In the genomic region with DNA sequence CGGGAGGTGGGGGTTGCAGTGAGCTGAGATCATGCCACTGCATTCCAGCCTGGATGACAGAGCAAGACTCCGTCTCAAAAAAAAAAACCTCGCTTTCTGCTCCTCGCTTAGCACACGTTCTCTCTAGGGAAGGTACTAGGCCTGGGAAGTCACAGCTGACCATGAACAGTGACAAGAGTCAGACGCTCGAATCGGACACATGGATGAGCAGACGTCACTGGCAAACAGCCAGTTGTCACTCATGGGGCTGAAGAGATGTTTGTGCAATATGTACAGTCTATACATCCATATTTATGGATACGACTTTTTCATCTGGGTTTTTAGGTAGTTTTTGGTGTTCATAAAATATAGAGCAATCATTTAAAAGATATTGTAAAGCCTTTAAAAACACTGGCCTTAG, we compare ENCODE assay signal across 1 cellular context.
TF ChIP-seq lines count a peak whose summit lies in the region.

No MANE protein-coding gene starts in this region.

TF ChIP-seq in SK-N-SH treated with all-trans-retinoic acid at 6 μM for 48 hours, 23 proteins besides CTCF, POLR2A, EP300 and RAD21 (continued from another document):
- TF ChIP-seq, protein P1, sequence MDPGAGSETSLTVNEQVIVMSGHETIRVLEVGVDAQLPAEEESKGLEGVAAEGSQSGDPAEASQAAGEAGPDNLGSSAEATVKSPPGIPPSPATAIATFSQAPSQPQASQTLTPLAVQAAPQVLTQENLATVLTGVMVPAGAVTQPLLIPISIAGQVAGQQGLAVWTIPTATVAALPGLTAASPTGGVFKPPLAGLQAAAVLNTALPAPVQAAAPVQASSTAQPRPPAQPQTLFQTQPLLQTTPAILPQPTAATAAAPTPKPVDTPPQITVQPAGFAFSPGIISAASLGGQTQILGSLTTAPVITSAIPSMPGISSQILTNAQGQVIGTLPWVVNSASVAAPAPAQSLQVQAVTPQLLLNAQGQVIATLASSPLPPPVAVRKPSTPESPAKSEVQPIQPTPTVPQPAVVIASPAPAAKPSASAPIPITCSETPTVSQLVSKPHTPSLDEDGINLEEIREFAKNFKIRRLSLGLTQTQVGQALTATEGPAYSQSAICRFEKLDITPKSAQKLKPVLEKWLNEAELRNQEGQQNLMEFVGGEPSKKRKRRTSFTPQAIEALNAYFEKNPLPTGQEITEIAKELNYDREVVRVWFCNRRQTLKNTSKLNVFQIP (CRISPR knock-in tag; IDR thresholded peaks at IDR 0.05; ENCODE audit: borderline replicate concordance, low read depth) = no peak
- no peak for TF ChIP-seq CSDC2 (CRISPR knock-in tag; IDR thresholded peaks at IDR 0.05)
